Comparison of ENCODE assay signal across 21 cellular contexts in the genomic region with DNA sequence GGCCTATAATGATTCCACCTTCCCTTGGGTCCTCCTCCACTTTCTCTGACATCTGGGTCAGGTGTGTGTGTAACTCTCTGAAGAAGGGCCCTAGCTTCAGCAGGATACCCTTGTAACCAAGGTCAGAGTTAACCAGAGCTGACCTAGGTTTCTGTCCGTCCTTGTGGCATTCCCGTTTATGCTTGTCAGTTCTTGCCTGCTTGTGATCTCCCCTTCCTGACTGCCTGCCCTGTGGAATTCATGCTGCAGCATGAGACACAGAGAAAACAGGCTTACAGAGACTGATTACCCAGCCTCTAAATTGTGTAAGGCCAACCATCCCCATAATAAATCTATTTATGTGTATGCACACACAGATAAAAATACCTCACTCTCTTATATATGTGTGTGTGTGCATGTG. TPM values are rescaled to one million over a fixed set of nuclear protein-coding genes. Genes with fewer than 3 reads are reported as not detected.
DNase-seq lines count a peak whose midpoint lies in the region; FAIRE-seq and TF ChIP-seq lines count a peak whose summit lies in the region.
"Had no signal": no experiment of that assay in that cellular context is flagged by ENCODE, and none has a peak within 500 bp of the region (broad histone marks: within the 10 kb centered on the region; RNA-seq: fewer than 3 reads in every experiment).

No MANE protein-coding gene starts in this region.

- no peak overlapping the region for H3K23ac ChIP-seq in neuronal stem cell (ENCODE audit: low read depth, low read length, poor library complexity)

- no peak overlapping the region for H2BK12ac ChIP-seq in neuronal stem cell (ENCODE audit: low read length)

- TF ChIP-seq CTCF in bronchial epithelial cell (IDR thresholded peaks at IDR 0.05; ENCODE audit: insufficient read depth, low read length, severe bottlenecking), result no peak
- no peak for TF ChIP-seq CTCF in esophagus muscularis mucosa (IDR thresholded peaks at IDR 0.05)

- 65% methylated on average over 2 of the region's 2 CpGs for WGBS in esophagus muscularis mucosa
- no CpG with 5 or more reads among the region's 2 CpGs for WGBS in neuronal stem cell (ENCODE audit: extremely low coverage in 2 of 2, insufficient read length in 2 of 2, insufficient replicate concordance in 1 of 2), 2 donors
- 77 to 85% (median 79%) methylated on average over 2 of the region's 2 CpGs for WGBS in small intestine, 3 donors

- TF ChIP-seq POLR2A in esophagus muscularis mucosa (IDR thresholded peaks at IDR 0.05; ENCODE audit: low read depth), result no peak

- H3K79me1 ChIP-seq in neuronal stem cell (ENCODE audit: low read depth, low read length), result peaks cover 1% of the 10 kb centered on the region

- no peak overlapping the region for H2BK15ac ChIP-seq in neuronal stem cell (ENCODE audit: low read length)

- intact Hi-C loops in esophagus muscularis mucosa (cut with DNase I), result no loop called here

- H2AFZ ChIP-seq in neuronal stem cell (ENCODE audit: low read length), result no peak overlapping the region

- H3K9ac ChIP-seq in neuronal stem cell (ENCODE audit: low read depth, low read length, poor library complexity), result no peak overlapping the region

- FAIRE-seq in bronchial epithelial cell (lab: Jason Lieb, UNC) (no peak), small intestine (lab: Jason Lieb, UNC) (no peak)
- FAIRE-seq: A549, HepG2, HTR-8/SVneo had no signal

- peak overlapping the region; percentile 19 for H4K91ac ChIP-seq in neuronal stem cell (ENCODE audit: low read depth, low read length, poor library complexity)

- H4K8ac ChIP-seq in neuronal stem cell (ENCODE audit: low read depth, low read length), result no peak overlapping the region

- TF ChIP-seq EP300 in esophagus muscularis mucosa (IDR thresholded peaks at IDR 0.05), result no peak

- H3K18ac ChIP-seq in neuronal stem cell (ENCODE audit: low read length), result peak overlapping the region; percentile 39

- no peak overlapping the region for H3K4me2 ChIP-seq in neuronal stem cell (ENCODE audit: insufficient read depth, low read length, poor library complexity, severe bottlenecking)
- H3K4me2 ChIP-seq: A549 had no signal

- no peaks in the 10 kb centered on the region for H3K36me3 ChIP-seq in bronchial epithelial cell (ENCODE audit: control insufficient read depth, insufficient read depth, low read length)
- H3K36me3 ChIP-seq in esophagus muscularis mucosa, result no peaks in the 10 kb centered on the region
- no peaks in the 10 kb centered on the region for H3K36me3 ChIP-seq in neuronal stem cell (replicated peaks in 1 of 2; ENCODE audit: control insufficient read depth in 2 of 2, insufficient read depth in 2 of 2, low read length in 2 of 2)
- H3K36me3 ChIP-seq in small intestine (ENCODE audit: control insufficient read depth in 2 of 2, insufficient read depth in 2 of 2, low read length in 2 of 2), result no peaks in the 10 kb centered on the region
- H3K36me3 ChIP-seq: HAP-1 had no signal

- H3K14ac ChIP-seq in neuronal stem cell (ENCODE audit: low read length), result no peak overlapping the region

- H3K27me3 ChIP-seq in bronchial epithelial cell (ENCODE audit: control insufficient read depth, insufficient read depth, low read length) (no peaks in the 10 kb centered on the region), esophagus muscularis mucosa (no peaks in the 10 kb centered on the region), neuronal stem cell (ENCODE audit: control insufficient read depth in 3 of 3, insufficient read depth in 3 of 3, low read depth in 1 of 3, low read length in 3 of 3) (no peaks in the 10 kb centered on the region), small intestine (ENCODE audit: control insufficient read depth in 2 of 2, insufficient read depth in 2 of 2, low read length in 2 of 2) (no peaks in the 10 kb centered on the region)

- no peak overlapping the region for H2BK5ac ChIP-seq in neuronal stem cell (ENCODE audit: low read length)

- no peak overlapping the region for H3K4ac ChIP-seq in neuronal stem cell (ENCODE audit: low read length)

- peaks cover 0 to 8% (median 0%) of the 10 kb centered on the region in 4 donors for H3K9me3 ChIP-seq in esophagus muscularis mucosa
- H3K9me3 ChIP-seq in neuronal stem cell (replicated peaks in 1 of 2; ENCODE audit: control insufficient read depth in 2 of 2, insufficient read depth in 1 of 2, low read depth in 1 of 2, low read length in 2 of 2), result peaks cover 0 to 2% of the 10 kb centered on the region in 2 donors
- H3K9me3 ChIP-seq in small intestine (ENCODE audit: control insufficient read depth, low read depth), result no peaks in the 10 kb centered on the region
- H3K9me3 ChIP-seq: A549, HAP-1 had no signal

- H3K4me3 ChIP-seq in bronchial epithelial cell (ENCODE audit: low read depth, low read length) (no peak overlapping the region), esophagus muscularis mucosa (no peak overlapping the region), neuronal stem cell (ENCODE audit: low read length in 2 of 2) (no peak overlapping the region), small intestine (ENCODE audit: low read depth in 1 of 2, low read length in 2 of 2) (no peak overlapping the region)
- H3K4me3 ChIP-seq: A549, HAP-1 had no signal

- H2BK120ac ChIP-seq in neuronal stem cell (ENCODE audit: low read depth, low read length), result no peak overlapping the region

- H2AK5ac ChIP-seq in neuronal stem cell (ENCODE audit: low read depth, low read length), result no peak overlapping the region

- H3K4me1 ChIP-seq in esophagus muscularis mucosa (no peaks in the 10 kb centered on the region), neuronal stem cell (ENCODE audit: control insufficient read depth in 2 of 2, insufficient read depth in 1 of 2, low read depth in 1 of 2, low read length in 2 of 2) (no peaks in the 10 kb centered on the region), small intestine (ENCODE audit: control insufficient read depth in 2 of 2, insufficient read depth in 1 of 2, low read depth in 1 of 2, low read length in 1 of 2) (no peaks in the 10 kb centered on the region)
- H3K4me1 ChIP-seq: A549 had no signal

- peak; percentile 16 for DNase-seq in NCI-H2171 treated with DMSO at 0.1 percent for 48 hours (lab: John Stamatoyannopoulos, UW)
- no peak for DNase-seq in NCI-H2171 (lab: John Stamatoyannopoulos, UW)
- DNase-seq in bronchial epithelial cell (ENCODE audit: low read depth), result peak; percentile 69
- peak; percentile 68 for DNase-seq in esophagus muscularis mucosa (ENCODE audit: extremely low spot score)
- DNase-seq in neuronal stem cell (ENCODE audit: low spot score), result no peak
- DNase-seq in EL, result no peak
- no peak for DNase-seq in T-helper 2 cell
- no peak for DNase-seq in small intestine
- DNase-seq: AML-193; CD4-positive, alpha-beta T cell; DMS153; DMS79; GF-D8; GOT3 had no signal

- no peak overlapping the region for H3K27ac ChIP-seq in esophagus muscularis mucosa (replicated peaks in 1 of 4)
- H3K27ac ChIP-seq in neuronal stem cell (replicated peaks; ENCODE audit: low read length), result no peak overlapping the region
- no peak overlapping the region for H3K27ac ChIP-seq in small intestine (ENCODE audit: low read depth in 1 of 2, low read length in 1 of 2)
- H3K27ac ChIP-seq: 22Rv1, A549, C4-2B had no signal

RNA-seq across cellular contexts. Expression of gene NXPH2, which starts 22.8 kb away (rescaled TPM):
- total RNA-seq in bronchial epithelial cell (not detected in 2 replicates), esophagus muscularis mucosa (not detected)
- polyA plus RNA-seq in neuronal stem cell (2013, experiment 1 of 2), result 9.0 TPM
- polyA plus RNA-seq in neuronal stem cell (2013, experiment 2 of 2), result 8.0 TPM
- polyA plus RNA-seq in small intestine, result under 1 TPM in 1 of 3 donors, not detected in 2; 0.24 TPM
- total RNA-seq: CD4-positive, alpha-beta T cell; HepG2 had no signal
- polyA plus RNA-seq: A549, BJ, HepG2 had no signal

Comparison
In these comparisons a context has a peak if more than half of its experiments do, and no peak if none do; other contexts are left out.
1. DNase-seq: peak in NCI-H2171 treated with DMSO at 0.1 percent for 48 hours (single experiment), bronchial epithelial cell (single experiment) and esophagus muscularis mucosa (single experiment); none in NCI-H2171 (single experiment), neuronal stem cell (single experiment), EL (single experiment), T-helper 2 cell (0 of 5) and small intestine (single experiment).